ENCODE assay signal across 20 cellular contexts in genomic region chr1:205522692-205523091, GRCh38. TPM values are rescaled to one million over a fixed set of nuclear protein-coding genes. Genes with fewer than 3 reads are reported as not detected.
DNase-seq lines count a peak whose midpoint lies in the region; ATAC-seq, FAIRE-seq and TF ChIP-seq lines count a peak whose summit lies in the region.
"Had no signal": no experiment of that assay in that cellular context is flagged by ENCODE, and none has a peak within 500 bp of the region (broad histone marks: within the 10 kb centered on the region; RNA-seq: fewer than 3 reads in every experiment).

No MANE protein-coding gene starts in this region.

- H4K20me1 ChIP-seq in H1 (replicated peaks in 1 of 2; ENCODE audit: control insufficient read depth in 1 of 2, insufficient read depth in 2 of 2, low read length in 2 of 2): peaks cover 4 to 13% of the 10 kb centered on the region in 2 experiments

- no peak overlapping the region for H4K5ac ChIP-seq in H1 (ENCODE audit: insufficient read length, low read depth, low read length)

- no peaks in the 10 kb centered on the region for H3K9me3 ChIP-seq in H1 (ENCODE audit: insufficient read depth in 2 of 2, low read depth in 1 of 2, low read length in 1 of 2)
- H3K9me3 ChIP-seq: HAP-1 had no signal

- H3K27ac ChIP-seq in RWPE1: peak overlapping the region; percentile 12
- H3K27ac ChIP-seq in caudate nucleus (ENCODE audit: low read depth, low read length): peak overlapping the region; percentile 88
- H3K27ac ChIP-seq in H1 (ENCODE audit: low read depth, low read length): no peak overlapping the region
- peak overlapping the region; percentile 96 for H3K27ac ChIP-seq in substantia nigra (ENCODE audit: low read depth, low read length, poor library complexity, severe bottlenecking)
- H3K27ac ChIP-seq: GM23248 had no signal

- FAIRE-seq in H1 (lab: Jason Lieb, UNC): no peak
- FAIRE-seq: GM12891, GM18507, H54 had no signal

- no peak overlapping the region for H3K4me3 ChIP-seq in H1 (ENCODE audit: extremely low read depth in 1 of 4, insufficient read depth in 2 of 4, low read depth in 3 of 4, low read length in 4 of 4)
- H3K4me3 ChIP-seq: GM23248, HAP-1 had no signal

- no peak overlapping the region for H3K9ac ChIP-seq in H1 (replicated peaks in 1 of 4; ENCODE audit: extremely low read depth in 1 of 4, low read depth in 3 of 4, low read length in 3 of 4)
- H3K9ac ChIP-seq: GM23248 had no signal

- H3K56ac ChIP-seq in H1 (replicated peaks; ENCODE audit: insufficient read length, low read depth, low read length): no peak overlapping the region

- DNase-seq in RWPE1 (ENCODE audit: low spot score): no peak
- DNase-seq in caudate nucleus (lab: John Stamatoyannopoulos, UW): no peak
- DNase-seq in H1 (ENCODE audit: low read depth in 1 of 2, low spot score in 2 of 2): no peak
- DNase-seq in substantia nigra (lab: John Stamatoyannopoulos, UW): no peak
- no peak for DNase-seq in NCI-H2081 treated with DMSO at 0.1 percent for 48 hours (lab: John Stamatoyannopoulos, UW)
- DNase-seq in NCI-H128 (lab: John Stamatoyannopoulos, UW; ENCODE audit: unreplicated experiment): no peak
- DNase-seq in SW 1271 (lab: John Stamatoyannopoulos, UW): no peak
- DNase-seq: C1 segment of cervical spinal cord; Calu3; CD4-positive, alpha-beta memory T cell; COR-L47; DMS79 treated with DMSO at 0.1 percent for 48 hours; GF-D8; GM23248; HFFc6 had no signal

- TF ChIP-seq POLR2A in H1 (IDR thresholded peaks at IDR 0.05; ENCODE audit: control extremely low read depth in 1 of 2, low read depth in 2 of 2, low read length in 2 of 2): no peak

- TF ChIP-seq CTCF in RWPE1 (conservative IDR thresholded peaks at IDR 0.05; ENCODE audit: low read depth) (no peak), H1 (IDR thresholded peaks at IDR 0.05; ENCODE audit: control extremely low read depth in 1 of 3, insufficient read depth in 1 of 3, low read depth in 1 of 3, low read length in 3 of 3) (no peak)

- H2BK5ac ChIP-seq in H1 (ENCODE audit: low read depth, low read length): no peak overlapping the region

- no peaks in the 10 kb centered on the region for H3K27me3 ChIP-seq in H1 (replicated peaks in 1 of 4; ENCODE audit: control insufficient read depth in 3 of 4, extremely low read depth in 1 of 4, insufficient read depth in 3 of 4, low read length in 3 of 4)

- H2AFZ ChIP-seq in H1 (ENCODE audit: low read length): no peak overlapping the region
- H2AFZ ChIP-seq: GM23248 had no signal

- TF ChIP-seq EP300 in H1 (IDR thresholded peaks at IDR 0.05; ENCODE audit: borderline replicate concordance in 1 of 2, low read depth in 2 of 2, low read length in 2 of 2): no peak

- H4K8ac ChIP-seq in H1 (ENCODE audit: extremely low read depth, insufficient read depth, low read length): no peak overlapping the region

- H3K4me1 ChIP-seq in H1 (replicated peaks in 1 of 4; ENCODE audit: control insufficient read depth in 3 of 4, insufficient read depth in 4 of 4, low read length in 3 of 4): peaks cover 4 to 29% (median 19%) of the 10 kb centered on the region in 4 experiments

- no peak overlapping the region for H4K91ac ChIP-seq in H1 (replicated peaks; ENCODE audit: insufficient read length, low read length)

- no peak overlapping the region for H2BK120ac ChIP-seq in H1 (replicated peaks; ENCODE audit: low read depth, low read length)

- H3K14ac ChIP-seq in H1 (ENCODE audit: insufficient read length): no peak overlapping the region

- CTCF ChIA-PET in RWPE1 (lab: Yijun Ruan, JAX): interaction anchor here (0.6 to 11.5 kb wide), 12 partner anchors 11 to 247 kb away, joined by 3 to 326 read pairs (median 14); no protein-coding TSS in a partner anchor
- CTCF ChIA-PET in H1 (lab: Charles Lee; ENCODE audit: partially characterized antibody): interaction anchor here (0.7 to 47.3 kb wide), 34 partner anchors 12 to 249 kb away, joined by 3 to 1626 read pairs (median 8); partner anchors contain the start of genes CDK18 and LEMD1

- no peak overlapping the region for H2AK5ac ChIP-seq in H1 (ENCODE audit: low read depth, low read length)

- H3K36me3 ChIP-seq in H1 (ENCODE audit: control insufficient read depth in 2 of 4, insufficient read depth in 4 of 4, low read length in 3 of 4): peaks cover 0 to 14% (median 8%) of the 10 kb centered on the region in 4 experiments; a peak in 1 of 8 replicates
- H3K36me3 ChIP-seq: HAP-1 had no signal

- H3K18ac ChIP-seq in H1 (ENCODE audit: extremely low read depth, low read length): no peak overlapping the region

- no peak for TF ChIP-seq RAD21 in H1 (IDR thresholded peaks at IDR 0.05 in 1 of 2, conservative IDR thresholded peaks at IDR 0.05 in 1 of 2; ENCODE audit: low read depth in 2 of 2, low read length in 2 of 2)

- POLR2A ChIA-PET in RWPE1 (lab: Yijun Ruan, JAX; ENCODE audit: low non-redundant PET): interaction anchor here (0.8 kb wide), 1 partner anchor 74 kb away, joined by 3 read pairs; no protein-coding TSS in a partner anchor
- POLR2A ChIA-PET in H1 (lab: Charles Lee; ENCODE audit: partially characterized antibody): interaction anchor here (0.8 to 2.8 kb wide), 9 partner anchors 8 to 74 kb away, joined by 3 to 9 read pairs (median 4); no protein-coding TSS in a partner anchor

- peaks cover 7% of the 10 kb centered on the region for H3K79me1 ChIP-seq in H1 (ENCODE audit: low read depth, low read length)

- H3K23me2 ChIP-seq in H1 (ENCODE audit: low read depth, low read length): no peaks in the 10 kb centered on the region

- 94% methylated on average over 5 of the region's 5 CpGs; no CpG with 5 or more reads in 1 of the 2 experiments for WGBS in H1 (ENCODE audit: extremely low coverage in 1 of 2, insufficient coverage in 1 of 2, insufficient read length in 1 of 2, insufficient replicate concordance in 2 of 2, low coverage in 1 of 2, low lambda C conversion rate in 2 of 2, missing lambda C conversion rate in 1 of 2), 2 experiments

- H3K4me2 ChIP-seq in H1 (ENCODE audit: insufficient read depth in 1 of 2, low read depth in 2 of 2, low read length in 2 of 2): no peak overlapping the region

- ATAC-seq in GM21786 (IDR thresholded peaks at IDR 0.05; ENCODE audit: unreplicated experiment): no peak

- H3K23ac ChIP-seq in H1 (ENCODE audit: insufficient read length): no peak overlapping the region

- H2BK20ac ChIP-seq in H1 (ENCODE audit: low read length): 0 out of 2 replicates have a peak overlapping the region, but pooled peaks have one; percentile 5

- no peaks in the 10 kb centered on the region for H3K79me2 ChIP-seq in H1 (ENCODE audit: control insufficient read depth in 1 of 2, insufficient read depth in 2 of 2, low read length in 2 of 2)

- H3K4ac ChIP-seq in H1 (replicated peaks; ENCODE audit: insufficient read length, low read depth, low read length): no peak overlapping the region

- H2BK12ac ChIP-seq in H1 (ENCODE audit: low read depth, low read length): 0 out of 2 replicates have a peak overlapping the region, but pooled peaks have one; percentile 60

- no peak overlapping the region for H2BK15ac ChIP-seq in H1 (ENCODE audit: low read length)

TF ChIP-seq in H1, 55 proteins besides CTCF, POLR2A, EP300 and RAD21 (continues in another document):
- TF ChIP-seq TBP (IDR thresholded peaks at IDR 0.05; ENCODE audit: low read depth, low read length): no peak
- TF ChIP-seq BCL11A (IDR thresholded peaks at IDR 0.05; ENCODE audit: low read depth in 2 of 2, low read length in 2 of 2): no peak
- no peak for TF ChIP-seq JUND (IDR thresholded peaks at IDR 0.05; ENCODE audit: low read length)
- TF ChIP-seq, protein P1, sequence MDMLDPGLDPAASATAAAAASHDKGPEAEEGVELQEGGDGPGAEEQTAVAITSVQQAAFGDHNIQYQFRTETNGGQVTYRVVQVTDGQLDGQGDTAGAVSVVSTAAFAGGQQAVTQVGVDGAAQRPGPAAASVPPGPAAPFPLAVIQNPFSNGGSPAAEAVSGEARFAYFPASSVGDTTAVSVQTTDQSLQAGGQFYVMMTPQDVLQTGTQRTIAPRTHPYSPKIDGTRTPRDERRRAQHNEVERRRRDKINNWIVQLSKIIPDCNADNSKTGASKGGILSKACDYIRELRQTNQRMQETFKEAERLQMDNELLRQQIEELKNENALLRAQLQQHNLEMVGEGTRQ (IDR thresholded peaks at IDR 0.05; ENCODE audit: low read length): no peak
- no peak for TF ChIP-seq TEAD4 (IDR thresholded peaks at IDR 0.05; ENCODE audit: low read depth, low read length)
- no peak for TF ChIP-seq TAF1 (IDR thresholded peaks at IDR 0.05; ENCODE audit: low read depth, low read length)
- no peak for TF ChIP-seq NANOG (IDR thresholded peaks at IDR 0.05; ENCODE audit: insufficient read depth, low read depth, low read length, poor library complexity, severe bottlenecking)
- no peak for TF ChIP-seq TAF7 (optimal IDR thresholded peaks at IDR 0.05; ENCODE audit: borderline replicate concordance, low read depth, low read length)
- no peak for TF ChIP-seq JUN (IDR thresholded peaks at IDR 0.05; ENCODE audit: low read depth, low read length)
- TF ChIP-seq CHD2 (IDR thresholded peaks at IDR 0.05; ENCODE audit: low read length): no peak
- TF ChIP-seq SP4 (IDR thresholded peaks at IDR 0.05; ENCODE audit: low read length): no peak
- no peak for TF ChIP-seq ZNF274 (IDR thresholded peaks at IDR 0.05; ENCODE audit: borderline replicate concordance, extremely low read depth, low read length)

RNA-seq across cellular contexts. Expression of gene CDK18, which starts 18.2 kb away (rescaled TPM):
- total RNA-seq in H1 (2021; fragmentation: NEBNext Ultra II Directional; extraction: Animal tissue kit (Norgen Biotek cat#: 25700)): 40.9 and 44.0 TPM in 2 replicates
- polyA plus RNA-seq in H1 (2011; rRNA removed): 31.2 and 50.3 TPM in 2 replicates
- 19.7 TPM for polyA plus RNA-seq in H1 (2011; cell fraction: cytosol; rRNA removed)
- 102 TPM for polyA plus RNA-seq in H1 (2011; cell fraction: nucleus; rRNA removed)
- polyA plus RNA-seq in H1 (2012, experiment 1 of 2): 35.9 to 57.1 TPM (median 46.6 TPM) in 4 replicates
- polyA plus RNA-seq in H1 (2012, experiment 2 of 2): 29.8 TPM
- polyA plus RNA-seq in H1 (2013, experiment 1 of 2): 31.5 TPM
- 31.7 TPM for polyA plus RNA-seq in H1 (2013, experiment 2 of 2)
- 37.0 and 48.0 TPM in 2 replicates for polyA minus RNA-seq in H1 (2011; rRNA and poly(A)+ RNA removed)
- 25.8 TPM for polyA minus RNA-seq in H1 (2011; cell fraction: cytosol; rRNA and poly(A)+ RNA removed)
- 61.8 TPM for polyA minus RNA-seq in H1 (2011; cell fraction: nucleus; rRNA and poly(A)+ RNA removed)
- total RNA-seq: GM23248 had no signal
- polyA plus RNA-seq: GM23248 had no signal
